Comparison of ENCODE assay signal across 19 cellular contexts in genomic region chr2:237501892-237502513, GRCh38. TPM values are rescaled to one million over a fixed set of nuclear protein-coding genes. Genes with fewer than 3 reads are reported as not detected.
DNase-seq lines count a peak whose midpoint lies in the region; ATAC-seq, FAIRE-seq and TF ChIP-seq lines count a peak whose summit lies in the region.
"Had no signal": no experiment of that assay in that cellular context is flagged by ENCODE, and none has a peak within 500 bp of the region (broad histone marks: within the 10 kb centered on the region; RNA-seq: fewer than 3 reads in every experiment).

No MANE protein-coding gene starts in this region.

- no peak for TF ChIP-seq POLR2A in A549 (IDR thresholded peaks at IDR 0.05; ENCODE audit: low read length)
- TF ChIP-seq POLR2A in esophagus squamous epithelium (IDR thresholded peaks at IDR 0.05): no peak

- no peak overlapping the region for H3K9ac ChIP-seq in mucosa of stomach (ENCODE audit: low read length)

- peak overlapping the region; percentile 97 to 98 for H3K27ac ChIP-seq in A549
- H3K27ac ChIP-seq in Panc1 (ENCODE audit: low read length): peak overlapping the region; percentile 67
- peak overlapping the region in 3 of 4 donors; percentile 16 to 54 (median 40) for H3K27ac ChIP-seq in esophagus squamous epithelium
- H3K27ac ChIP-seq: coronary artery, SJCRH30, WERI-Rb-1 had no signal

- intact Hi-C loops in Panc1 (cut with micrococcal nuclease; ENCODE audit: unreplicated experiment) (no loop called here), esophagus squamous epithelium (cut with DNase I) (no loop called here)

- CTCF ChIA-PET in A549 (lab: Yijun Ruan, JAX) (interaction anchor here (0.7 to 7.2 kb wide), 11 partner anchors 8 to 408 kb away, joined by 3 to 62 read pairs (median 11); partner anchors contain the start of gene MLPH), Panc1 (lab: Charles Lee) (interaction anchor here (2.2 kb wide), 1 partner anchor 11 kb away, joined by 8 read pairs; no protein-coding TSS in a partner anchor)

- DNase-seq in A549 (ENCODE audit: low read depth in 1 of 2, low spot score in 1 of 2) (peak in 1 of 2 experiments; percentile 70), Panc1 (ENCODE audit: low read depth, low spot score) (no peak), esophagus squamous epithelium (lab: John Stamatoyannopoulos, UW) (no peak), NOMO-1 treated with DMSO at 0.1 percent for 48 hours (lab: John Stamatoyannopoulos, UW; ENCODE audit: unreplicated experiment) (no peak), NCI-H2227 (lab: John Stamatoyannopoulos, UW; ENCODE audit: unreplicated experiment) (no peak)
- DNase-seq in activated CD4-positive, alpha-beta T cell treated with anti-CD3 and anti-CD28 coated beads for 4 hours: no peak
- DNase-seq: gastrocnemius medialis, islet precursor cell, Karpas-422, NCI-H187, NCI-H82, nephron progenitor cell, SJCRH30, WERI-Rb-1 had no signal

- peak overlapping the region; percentile 72 for H3K4me2 ChIP-seq in A549

- peak overlapping the region; percentile 21; the same call in 1 of the 3 replicates for H3K4me3 ChIP-seq in A549
- H3K4me3 ChIP-seq in Panc1 (ENCODE audit: low read depth in 2 of 2, low read length in 2 of 2): no peak overlapping the region
- no peak overlapping the region for H3K4me3 ChIP-seq in esophagus squamous epithelium
- H3K4me3 ChIP-seq in mucosa of stomach (ENCODE audit: low read length): peak overlapping the region; percentile 49
- H3K4me3 ChIP-seq: coronary artery, gastrocnemius medialis, SJCRH30 had no signal

- no peak for TF ChIP-seq RAD21 in A549 (conservative IDR thresholded peaks at IDR 0.05 in 1 of 2, IDR thresholded peaks at IDR 0.05 in 1 of 2)

- no peaks in the 10 kb centered on the region for H3K36me3 ChIP-seq in Panc1 (ENCODE audit: control insufficient read depth, insufficient read depth, low read length)
- H3K36me3 ChIP-seq in esophagus squamous epithelium: no peaks in the 10 kb centered on the region
- H3K36me3 ChIP-seq in mucosa of stomach (ENCODE audit: control insufficient read depth, insufficient read depth, low read length): peaks cover 48% of the 10 kb centered on the region
- H3K36me3 ChIP-seq: gastrocnemius medialis, SJCRH30, WERI-Rb-1 had no signal

- in situ Hi-C loops in Panc1 (cut with HindIII; ENCODE audit: low pct_unique_long_range_greater_than_20kb, low sequenced_read_pairs): no loop called here

- H3K27me3 ChIP-seq in Panc1 (ENCODE audit: control insufficient read depth, insufficient read depth, low read length): no peaks in the 10 kb centered on the region
- H3K27me3 ChIP-seq in esophagus squamous epithelium: no peaks in the 10 kb centered on the region
- H3K27me3 ChIP-seq in mucosa of stomach (ENCODE audit: control insufficient read depth, insufficient read depth, low read length): no peaks in the 10 kb centered on the region
- H3K27me3 ChIP-seq: gastrocnemius medialis had no signal

- WGBS in A549 (ENCODE audit: missing lambda C conversion rate): 12% methylated on average over 2 of the region's 2 CpGs
- WGBS in esophagus squamous epithelium, 2 donors: 63 to 72% methylated on average over 2 of the region's 2 CpGs

- peaks cover 94% of the 10 kb centered on the region for H3K4me1 ChIP-seq in A549
- H3K4me1 ChIP-seq in Panc1 (ENCODE audit: control insufficient read depth, insufficient read depth, low read length): peaks cover 26% of the 10 kb centered on the region
- peaks cover 0 to 19% (median 10%) of the 10 kb centered on the region in 3 donors for H3K4me1 ChIP-seq in esophagus squamous epithelium
- peaks cover 83% of the 10 kb centered on the region for H3K4me1 ChIP-seq in mucosa of stomach (ENCODE audit: control insufficient read depth, insufficient read depth, low read length)
- H3K4me1 ChIP-seq: SJCRH30 had no signal

- TF ChIP-seq EP300 in A549 (IDR thresholded peaks at IDR 0.05): no peak

- no peak for TF ChIP-seq CTCF in A549 (IDR thresholded peaks at IDR 0.05)
- no peak for TF ChIP-seq CTCF in Panc1 (IDR thresholded peaks at IDR 0.05)
- no peak for TF ChIP-seq CTCF in esophagus squamous epithelium (IDR thresholded peaks at IDR 0.05)

- FAIRE-seq in A549 (lab: Jason Lieb, UNC): peak; percentile 85
- FAIRE-seq: GM19239 had no signal

- POLR2A ChIA-PET in A549 (lab: Yijun Ruan, JAX) (interaction anchor here (0.6 to 3.9 kb wide), 9 partner anchors 9 to 367 kb away, joined by 3 to 57 read pairs (median 4); partner anchors contain the start of gene MLPH), Panc1 (lab: Charles Lee) (interaction anchor here (0.6 to 0.7 kb wide), 2 partner anchors 319 to 411 kb away, joined by 10 read pairs; no protein-coding TSS in a partner anchor)

- no TSS peak for BruUV-seq in Panc1 (replicated peaks; lab: Mats Ljungman, UMichigan)

- H3K9me3 ChIP-seq in A549 (no peaks in the 10 kb centered on the region), Panc1 (ENCODE audit: control insufficient read depth, insufficient read depth, low read depth, low read length) (no peaks in the 10 kb centered on the region), esophagus squamous epithelium (no peaks in the 10 kb centered on the region), mucosa of stomach (ENCODE audit: control insufficient read depth, low read length) (no peaks in the 10 kb centered on the region)
- H3K9me3 ChIP-seq: gastrocnemius medialis, SJCRH30 had no signal

- ATAC-seq in A549: peak; percentile 25 to 46
- ATAC-seq in Panc1: no peak
- ATAC-seq in HG03159 (IDR thresholded peaks at IDR 0.05; ENCODE audit: unreplicated experiment): no peak
- ATAC-seq: activated naive CD4-positive, alpha-beta T cell treated with anti-CD3 and anti-CD28 coated beads, Interleukin-2, amount 50 U/mL, for 72 hours had no signal

TF ChIP-seq in A549, 52 proteins besides CTCF, POLR2A, EP300 and RAD21 (continues in another document):
- TF ChIP-seq RARB (CRISPR knock-in tag; IDR thresholded peaks at IDR 0.05): no peak
- TF ChIP-seq FOSL2 (IDR thresholded peaks at IDR 0.05): no peak
- no peak for TF ChIP-seq FOSL2 (CRISPR knock-in tag; IDR thresholded peaks at IDR 0.05)
- TF ChIP-seq GATA3 (IDR thresholded peaks at IDR 0.05; ENCODE audit: borderline replicate concordance): no peak
- TF ChIP-seq RCOR1 (IDR thresholded peaks at IDR 0.05; ENCODE audit: low read depth, low read length): no peak
- TF ChIP-seq CHD4 (IDR thresholded peaks at IDR 0.05; ENCODE audit: borderline replicate concordance): no peak
- 0 out of 2 replicates have a peak, but pooled peaks have one; percentile 42 for TF ChIP-seq FOXS1 (CRISPR knock-in tag; IDR thresholded peaks at IDR 0.05)
- no peak for TF ChIP-seq BHLHE40 (IDR thresholded peaks at IDR 0.05; ENCODE audit: low read depth, low read length)
- TF ChIP-seq HEYL (CRISPR knock-in tag; IDR thresholded peaks at IDR 0.05): peak; percentile 55; the same call in 1 of the 2 replicates
- TF ChIP-seq MAFK (IDR thresholded peaks at IDR 0.05; ENCODE audit: partially characterized antibody): no peak
- no peak for TF ChIP-seq RFX5 (IDR thresholded peaks at IDR 0.05)
- no peak for TF ChIP-seq ATOH8 (CRISPR knock-in tag; IDR thresholded peaks at IDR 0.05; ENCODE audit: low read depth)
- TF ChIP-seq ESRRA (IDR thresholded peaks at IDR 0.05; ENCODE audit: borderline replicate concordance, low read length): no peak
- 0 out of 2 replicates have a peak, but pooled peaks have one; percentile 9 for TF ChIP-seq HOXB5 (CRISPR knock-in tag; IDR thresholded peaks at IDR 0.05)
- TF ChIP-seq PHF8 (IDR thresholded peaks at IDR 0.05; ENCODE audit: borderline replicate concordance, low read depth): no peak
- TF ChIP-seq EHF (CRISPR knock-in tag; IDR thresholded peaks at IDR 0.05): no peak
- no peak for TF ChIP-seq SMC3 (IDR thresholded peaks at IDR 0.05)
- no peak for TF ChIP-seq MYC (IDR thresholded peaks at IDR 0.05; ENCODE audit: borderline replicate concordance, low read length)
- TF ChIP-seq NPAS2 (CRISPR knock-in tag; IDR thresholded peaks at IDR 0.05; ENCODE audit: borderline replicate concordance): no peak
- TF ChIP-seq JUN (IDR thresholded peaks at IDR 0.05): no peak
- TF ChIP-seq BCL3 (IDR thresholded peaks at IDR 0.05): no peak
- no peak for TF ChIP-seq HES2 (IDR thresholded peaks at IDR 0.05)
- TF ChIP-seq HOXA7 (CRISPR knock-in tag; IDR thresholded peaks at IDR 0.05): peak; percentile 82
- no peak for TF ChIP-seq POLR2AphosphoS2 (conservative IDR thresholded peaks at IDR 0.05; ENCODE audit: low read length)
- TF ChIP-seq JUNB (IDR thresholded peaks at IDR 0.05): no peak
- TF ChIP-seq FOSB (CRISPR knock-in tag; IDR thresholded peaks at IDR 0.05): peak; percentile 56; the same call in 1 of the 2 replicates
- no peak for TF ChIP-seq HDAC2 (IDR thresholded peaks at IDR 0.05)

RNA-seq across cellular contexts. Expression of gene MLPH, which starts 15.0 kb away (rescaled TPM):
- polyA plus RNA-seq in A549 (2011; rRNA removed) (350 and 419 TPM in 2 replicates), A549 (2017; fragmentation: RNase III; extraction: RNeasy Plus Mini Kit Qiagen cat#74134 plus additional on column Dnase treatment) (184 to 219 TPM (median 218 TPM) in 3 replicates)
- 231 and 238 TPM in 2 replicates for polyA plus RNA-seq in A549 (2012; cell fraction: cytosol; rRNA removed)
- polyA plus RNA-seq in A549 (2012; cell fraction: nucleus; rRNA removed): 1,019 and 1,045 TPM in 2 replicates
- 288 and 355 TPM in 2 replicates for polyA minus RNA-seq in A549 (2011; rRNA and poly(A)+ RNA removed)
- total RNA-seq in Panc1 (2021; ENCODE audit: unreplicated experiment) (60.2 TPM), esophagus squamous epithelium (10 to 100 TPM in 2 of 4 donors, 1 to 10 TPM in 2; 1.8 to 10.5 (median 7.6) TPM)
- 42.9 TPM for polyA plus RNA-seq in Panc1 (2012; ENCODE audit: insufficient read length)
- total RNA-seq: activated naive CD4-positive, alpha-beta T cell treated with anti-CD3 and anti-CD28 coated beads, Interleukin-2, amount 50 U/mL, for 72 hours had no signal

Comparison
In these comparisons a context has a peak if more than half of its experiments do, and no peak if none do; other contexts are left out.
1. ATAC-seq: peak in A549 (2 of 2); none in Panc1 (single experiment) and HG03159 (single experiment).
2. H3K27ac ChIP-seq: peak in every context shown above with its lines; median percentile 98 in A549; 67 in Panc1; 40 in esophagus squamous epithelium.
3. H3K4me3 ChIP-seq: peak in A549 (single experiment) and mucosa of stomach (single experiment); none in Panc1 (0 of 2) and esophagus squamous epithelium (0 of 4).